8 cellular contexts compared by ENCODE assay signal in the genomic region with DNA sequence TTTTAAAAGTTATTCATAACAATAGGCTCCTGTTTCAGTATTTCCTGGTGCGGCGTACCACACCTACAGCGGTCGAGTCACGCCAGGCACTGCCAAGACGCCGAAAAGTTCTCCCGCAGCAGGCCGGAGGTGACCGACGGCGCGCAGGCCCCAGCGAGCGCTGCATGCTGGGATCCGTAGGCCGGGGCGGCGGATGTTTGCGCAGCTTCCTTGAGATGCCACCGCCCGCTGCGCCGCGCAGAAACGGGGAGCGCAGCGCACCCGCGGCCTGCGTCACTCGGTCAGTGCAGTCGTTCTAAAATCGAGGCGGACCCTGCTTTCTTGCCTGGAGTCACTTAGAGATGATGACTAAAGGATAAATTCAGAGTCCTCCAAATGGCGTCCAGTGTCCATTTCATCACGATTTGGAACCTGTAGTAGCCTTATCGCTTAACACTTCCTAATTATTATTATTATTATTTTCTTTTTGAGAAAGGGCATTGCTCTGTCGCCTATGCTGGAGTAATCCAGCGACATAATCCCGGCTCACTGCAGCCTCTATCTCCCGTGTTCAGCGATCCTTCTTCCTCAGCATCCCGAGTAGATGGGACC. TPM values are rescaled to one million over a fixed set of nuclear protein-coding genes. Genes with fewer than 3 reads are reported as not detected.
DNase-seq lines count a peak whose midpoint lies in the region; ATAC-seq, FAIRE-seq and TF ChIP-seq lines count a peak whose summit lies in the region.

No MANE protein-coding gene starts in this region.

- H3K4me1 Mint-ChIP-seq in activated naive CD8-positive, alpha-beta T cell (ENCODE audit: low read depth): peaks cover 27% of the 10 kb centered on the region

- H3K36me3 Mint-ChIP-seq in activated naive CD8-positive, alpha-beta T cell: no peaks in the 10 kb centered on the region

- DNase-seq in GM06990 (ENCODE audit: extremely low read depth, insufficient read length) (peak; percentile 99), HFF-Myc (ENCODE audit: extremely low read depth, low read depth) (peak; percentile 65), MV-4-11 (lab: John Stamatoyannopoulos, UW) (peak; percentile 88), Right ventricle myocardium inferior (ENCODE audit: missing footprints) (peak; percentile 97), pancreas (peak; percentile 87 to 94 (median 88)), thyroid gland (peak; percentile 92 to 94)

- H3K36me3 ChIP-seq in GM06990 (ENCODE audit: control insufficient read depth, insufficient read depth, low read length) (no peaks in the 10 kb centered on the region), pancreas (no peaks in the 10 kb centered on the region), thyroid gland (no peaks in the 10 kb centered on the region)

- peak overlapping the region; percentile 99 for H3K27ac Mint-ChIP-seq in activated naive CD8-positive, alpha-beta T cell

- peaks cover 4% of the 10 kb centered on the region for H3K27me3 Mint-ChIP-seq in activated naive CD8-positive, alpha-beta T cell

- TF ChIP-seq CTCF in GM06990 (IDR thresholded peaks at IDR 0.05; ENCODE audit: insufficient read depth, low read length, poor library complexity, severe bottlenecking): no peak
- TF ChIP-seq CTCF in HFF-Myc (IDR thresholded peaks at IDR 0.05; ENCODE audit: low read depth, low read length, missing control alignments): no peak
- peak in 1 of 4 donors; percentile 6 for TF ChIP-seq CTCF in pancreas (IDR thresholded peaks at IDR 0.05)
- peak in 1 of 6 experiments; percentile 16 for TF ChIP-seq CTCF in thyroid gland (IDR thresholded peaks at IDR 0.05)

- no peaks in the 10 kb centered on the region for H3K27me3 ChIP-seq in GM06990 (replicated peaks; ENCODE audit: control insufficient read depth, insufficient read depth, low read length)
- H3K27me3 ChIP-seq in pancreas: no peaks in the 10 kb centered on the region
- no peaks in the 10 kb centered on the region for H3K27me3 ChIP-seq in thyroid gland

- WGBS in pancreas, 2 donors: 2 to 4% methylated on average over 44 of the region's 44 CpGs
- 3% methylated on average over 15 to 43 of the region's 44 CpGs for WGBS in thyroid gland, 2 donors

- peak in 1 of 2 donors; percentile 94 for TF ChIP-seq POLR2A in thyroid gland (IDR thresholded peaks at IDR 0.05)

- no peaks in the 10 kb centered on the region for H3K9me3 Mint-ChIP-seq in activated naive CD8-positive, alpha-beta T cell (ENCODE audit: low read depth)

- ATAC-seq in SK-N-SH treated with all-trans-retinoic acid at 6 μM for 48 hours (peak; percentile 87), Right ventricle myocardium inferior (peak; percentile 95), pancreas (peak; percentile 85 to 91 (median 90))

- H3K4me3 ChIP-seq in GM06990 (replicated peaks; ENCODE audit: low read depth, low read length) (peak overlapping the region; percentile 95), HFF-Myc (replicated peaks; ENCODE audit: low read depth, low read length) (peak overlapping the region; percentile 92), pancreas (peak overlapping the region; percentile 32 to 78 (median 60)), thyroid gland (replicated peaks in 1 of 3) (peak overlapping the region in 2 of 3 donors; percentile 37 to 47)

- H3K4me3 Mint-ChIP-seq in activated naive CD8-positive, alpha-beta T cell: peak overlapping the region; percentile 94

- H3K27ac ChIP-seq in pancreas: peak overlapping the region; percentile 78 to 93 (median 82)
- peak overlapping the region; percentile 89 to 93 (median 90) for H3K27ac ChIP-seq in thyroid gland

- H3K4me1 ChIP-seq in pancreas: peaks cover 0 to 12% (median 6%) of the 10 kb centered on the region in 3 donors
- peaks cover 9 to 22% of the 10 kb centered on the region in 2 donors for H3K4me1 ChIP-seq in thyroid gland

- H3K9me3 ChIP-seq in pancreas: no peaks in the 10 kb centered on the region
- H3K9me3 ChIP-seq in thyroid gland: no peaks in the 10 kb centered on the region

- no peak for FAIRE-seq in pancreas (lab: Jason Lieb, UNC)

- intact Hi-C loops in Right ventricle myocardium inferior (cut with DNase I): loop anchor here (1.0 to 5.0 kb wide), 4 partner anchors 17 to 291 kb away; partner anchors contain the start of gene IDE
- intact Hi-C loops in pancreas (cut with DNase I): no loop called here
- intact Hi-C loops in thyroid gland (cut with DNase I): loop anchor here (10.0 kb wide), 1 partner anchor 93 kb away; the partner anchor contains the start of gene HHEX

TF ChIP-seq in SK-N-SH treated with all-trans-retinoic acid at 6 μM for 48 hours, 23 proteins besides CTCF, POLR2A, EP300 and RAD21:
- TF ChIP-seq, protein P1, sequence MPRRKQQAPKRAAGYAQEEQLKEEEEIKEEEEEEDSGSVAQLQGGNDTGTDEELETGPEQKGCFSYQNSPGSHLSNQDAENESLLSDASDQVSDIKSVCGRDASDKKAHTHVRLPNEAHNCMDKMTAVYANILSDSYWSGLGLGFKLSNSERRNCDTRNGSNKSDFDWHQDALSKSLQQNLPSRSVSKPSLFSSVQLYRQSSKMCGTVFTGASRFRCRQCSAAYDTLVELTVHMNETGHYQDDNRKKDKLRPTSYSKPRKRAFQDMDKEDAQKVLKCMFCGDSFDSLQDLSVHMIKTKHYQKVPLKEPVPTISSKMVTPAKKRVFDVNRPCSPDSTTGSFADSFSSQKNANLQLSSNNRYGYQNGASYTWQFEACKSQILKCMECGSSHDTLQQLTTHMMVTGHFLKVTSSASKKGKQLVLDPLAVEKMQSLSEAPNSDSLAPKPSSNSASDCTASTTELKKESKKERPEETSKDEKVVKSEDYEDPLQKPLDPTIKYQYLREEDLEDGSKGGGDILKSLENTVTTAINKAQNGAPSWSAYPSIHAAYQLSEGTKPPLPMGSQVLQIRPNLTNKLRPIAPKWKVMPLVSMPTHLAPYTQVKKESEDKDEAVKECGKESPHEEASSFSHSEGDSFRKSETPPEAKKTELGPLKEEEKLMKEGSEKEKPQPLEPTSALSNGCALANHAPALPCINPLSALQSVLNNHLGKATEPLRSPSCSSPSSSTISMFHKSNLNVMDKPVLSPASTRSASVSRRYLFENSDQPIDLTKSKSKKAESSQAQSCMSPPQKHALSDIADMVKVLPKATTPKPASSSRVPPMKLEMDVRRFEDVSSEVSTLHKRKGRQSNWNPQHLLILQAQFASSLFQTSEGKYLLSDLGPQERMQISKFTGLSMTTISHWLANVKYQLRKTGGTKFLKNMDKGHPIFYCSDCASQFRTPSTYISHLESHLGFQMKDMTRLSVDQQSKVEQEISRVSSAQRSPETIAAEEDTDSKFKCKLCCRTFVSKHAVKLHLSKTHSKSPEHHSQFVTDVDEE (CRISPR knock-in tag; IDR thresholded peaks at IDR 0.05): no peak
- TF ChIP-seq ZNF8 (CRISPR knock-in tag; IDR thresholded peaks at IDR 0.05) (peak; percentile 96), ZFP30 (CRISPR knock-in tag; IDR thresholded peaks at IDR 0.05) (no peak)
- TF ChIP-seq, protein P2, sequence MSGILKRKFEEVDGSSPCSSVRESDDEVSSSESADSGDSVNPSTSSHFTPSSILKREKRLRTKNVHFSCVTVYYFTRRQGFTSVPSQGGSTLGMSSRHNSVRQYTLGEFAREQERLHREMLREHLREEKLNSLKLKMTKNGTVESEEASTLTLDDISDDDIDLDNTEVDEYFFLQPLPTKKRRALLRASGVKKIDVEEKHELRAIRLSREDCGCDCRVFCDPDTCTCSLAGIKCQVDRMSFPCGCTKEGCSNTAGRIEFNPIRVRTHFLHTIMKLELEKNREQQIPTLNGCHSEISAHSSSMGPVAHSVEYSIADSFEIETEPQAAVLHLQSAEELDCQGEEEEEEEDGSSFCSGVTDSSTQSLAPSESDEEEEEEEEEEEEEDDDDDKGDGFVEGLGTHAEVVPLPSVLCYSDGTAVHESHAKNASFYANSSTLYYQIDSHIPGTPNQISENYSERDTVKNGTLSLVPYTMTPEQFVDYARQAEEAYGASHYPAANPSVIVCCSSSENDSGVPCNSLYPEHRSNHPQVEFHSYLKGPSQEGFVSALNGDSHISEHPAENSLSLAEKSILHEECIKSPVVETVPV (CRISPR knock-in tag; IDR thresholded peaks at IDR 0.05): no peak

RNA-seq across cellular contexts. Expression of gene KIF11, which starts 1.3 kb away (rescaled TPM):
- 1.1 TPM for total RNA-seq in Right ventricle myocardium inferior
- total RNA-seq in pancreas: 1 to 10 TPM in 1 of 6 donors, under 1 TPM in 5; 0.35 to 1.1 (median 0.50) TPM
- polyA plus RNA-seq in pancreas: under 1 TPM; 0.19 to 0.38 TPM
- 1 to 10 TPM in 3 of 4 donors, under 1 TPM in 1; 0.67 to 1.5 (median 1.1) TPM for total RNA-seq in thyroid gland

RNA-seq across cellular contexts. Expression of gene IDE, which starts 17.8 kb away (rescaled TPM):
- total RNA-seq in Right ventricle myocardium inferior (49.9 TPM), pancreas (10 to 100 TPM; 16.8 to 30.3 (median 23.6) TPM), thyroid gland (10 to 100 TPM; 38.8 to 95.2 (median 46.7) TPM)
- polyA plus RNA-seq in pancreas: 1 to 10 TPM; 8.2 to 9.0 TPM

Comparison
In these comparisons a context has a peak if more than half of its experiments do, and no peak if none do; other contexts are left out.
1. Peak in every context shown above with its lines: DNase-seq, ATAC-seq, H3K4me3 ChIP-seq and H3K27ac ChIP-seq.
2. H3K4me3 ChIP-seq: peak in every context shown above with its lines; median percentile 95 in GM06990; 92 in HFF-Myc; 60 in pancreas; 42 in thyroid gland.
3. intact Hi-C loops: an anchor here in Right ventricle myocardium inferior (1.0 to 5.0 kb wide) and thyroid gland (10.0 kb wide); none called in pancreas.